In genomic region chr7:138857728-138858127, GRCh38 we compare ENCODE assay signal across 9 cellular contexts. TPM values are rescaled to one million over a fixed set of nuclear protein-coding genes. Genes with fewer than 3 reads are reported as not detected.
"Had no signal": no experiment of that assay in that cellular context is flagged by ENCODE, and none has a peak within 500 bp of the region (broad histone marks: within the 10 kb centered on the region; RNA-seq: fewer than 3 reads in every experiment).

No MANE protein-coding gene starts in this region.

- ATAC-seq: GM12878 had no signal

- H3K4me3 ChIP-seq: GM12878 had no signal

- FAIRE-seq: G401.6, GM12878, GM12891, GM12892, GM18507, GM19239 had no signal

- DNase-seq: GDM1, GF-D8 had no signal

RNA-seq across cellular contexts. Expression of gene ATP6V0A4, which starts 59.7 kb away (rescaled TPM):
- total RNA-seq: G401, GM12878 had no signal
- polyA plus RNA-seq: GM12878 had no signal

RNA-seq across cellular contexts. Expression of gene TMEM213, which starts 59.9 kb away (rescaled TPM):
- total RNA-seq: G401, GM12878 had no signal
- polyA plus RNA-seq: GM12878 had no signal
